In genomic region chr5:179607449-179607931, GRCh38 we compare ENCODE assay signal across 9 cellular contexts. TPM values are rescaled to one million over a fixed set of nuclear protein-coding genes. Genes with fewer than 3 reads are reported as not detected.
DNase-seq lines count a peak whose midpoint lies in the region; ATAC-seq, FAIRE-seq and TF ChIP-seq lines count a peak whose summit lies in the region.
"Had no signal": no experiment of that assay in that cellular context is flagged by ENCODE, and none has a peak within 500 bp of the region (broad histone marks: within the 10 kb centered on the region; RNA-seq: fewer than 3 reads in every experiment).

No MANE protein-coding gene starts in this region.

- H3K27me3 Mint-ChIP-seq in astrocyte (ENCODE audit: low read depth, unreplicated experiment): no peaks in the 10 kb centered on the region

- H3K4me1 Mint-ChIP-seq in astrocyte (ENCODE audit: low read depth, unreplicated experiment): peaks cover 6% of the 10 kb centered on the region

- H3K4me2 ChIP-seq in astrocyte (ENCODE audit: low read length): no peak overlapping the region
- H3K4me2 ChIP-seq in HepG2 (ENCODE audit: low read depth, low read length): no peak overlapping the region

- CTCF ChIA-PET in HepG2 (lab: Yijun Ruan, JAX; ENCODE audit: low intra/inter-chr PET ratio, low total read pairs): no interaction called here

- intact Hi-C loops in HepG2 (cut with micrococcal nuclease; ENCODE audit: unreplicated experiment) (no loop called here), upper lobe of right lung (cut with DNase I) (no loop called here)

- H3K9me3 ChIP-seq in astrocyte (ENCODE audit: insufficient read depth, low read depth, low read length) (no peaks in the 10 kb centered on the region), HepG2 (ENCODE audit: low read length) (no peaks in the 10 kb centered on the region), upper lobe of right lung (no peaks in the 10 kb centered on the region)

- no TSS peak for BruUV-seq in HepG2 (replicated peaks; lab: Mats Ljungman, UMichigan)

- H4K20me1 ChIP-seq in astrocyte (ENCODE audit: insufficient read depth, low read length) (peaks cover 79% of the 10 kb centered on the region), HepG2 (ENCODE audit: insufficient read depth, low read length) (peaks cover 16% of the 10 kb centered on the region)

- H3K9ac ChIP-seq in astrocyte (ENCODE audit: low read length) (no peak overlapping the region), HepG2 (ENCODE audit: insufficient read depth, low read depth, low read length) (no peak overlapping the region)

- H3K27me3 ChIP-seq in astrocyte (ENCODE audit: insufficient read depth, low read length) (no peaks in the 10 kb centered on the region), HepG2 (ENCODE audit: control insufficient read depth in 1 of 2, insufficient read depth in 2 of 2, low read length in 2 of 2) (no peaks in the 10 kb centered on the region), upper lobe of right lung (no peaks in the 10 kb centered on the region)

- no peaks in the 10 kb centered on the region for H3K9me3 Mint-ChIP-seq in activated naive CD4-positive, alpha-beta T cell treated with anti-CD3 and anti-CD28 coated beads, Interleukin-2, amount 50 U/mL, for 72 hours
- H3K9me3 Mint-ChIP-seq in astrocyte (ENCODE audit: unreplicated experiment): peaks cover 2% of the 10 kb centered on the region

- H3K4me1 ChIP-seq in astrocyte (ENCODE audit: insufficient read depth, low read length) (no peaks in the 10 kb centered on the region), HepG2 (ENCODE audit: insufficient read depth, low read length) (peaks cover 12% of the 10 kb centered on the region), upper lobe of right lung (no peaks in the 10 kb centered on the region)

- peaks cover 40% of the 10 kb centered on the region for H3K36me3 ChIP-seq in astrocyte (ENCODE audit: insufficient read depth, low read length)
- peaks cover 7 to 69% of the 10 kb centered on the region in 2 experiments for H3K36me3 ChIP-seq in HepG2 (replicated peaks in 1 of 2; ENCODE audit: control insufficient read depth in 1 of 2, insufficient read depth in 2 of 2, low read length in 2 of 2)
- peaks cover 88% of the 10 kb centered on the region for H3K36me3 ChIP-seq in upper lobe of right lung

- DNase-seq in activated naive CD4-positive, alpha-beta T cell treated with anti-CD3 and anti-CD28 coated beads, Interleukin-2, amount 50 U/mL, for 72 hours (ENCODE audit: low spot score in 2 of 2): no peak
- DNase-seq in activated naive CD4-positive, alpha-beta T cell treated with anti-CD3 and anti-CD28 coated beads, Interleukin-2, amount 50 U/mL, for 16 hours: no peak
- DNase-seq in astrocyte (ENCODE audit: low read depth) (no peak), HepG2 (ENCODE audit: low spot score) (no peak), upper lobe of right lung (peak; percentile 64), NCI-H2081 (lab: John Stamatoyannopoulos, UW) (no peak), GDM1 (lab: John Stamatoyannopoulos, UW) (no peak)
- DNase-seq: NCI-H345 had no signal

- H3K79me2 ChIP-seq in astrocyte (ENCODE audit: insufficient read depth, low read length) (peaks cover 11% of the 10 kb centered on the region), HepG2 (ENCODE audit: insufficient read depth, low read length) (no peaks in the 10 kb centered on the region)

- FAIRE-seq in astrocyte (lab: Jason Lieb, UNC): no peak
- FAIRE-seq in HepG2 (lab: Jason Lieb, UNC): no peak

- peak overlapping the region; percentile 24 to 88 for H3K27ac Mint-ChIP-seq in activated naive CD4-positive, alpha-beta T cell treated with anti-CD3 and anti-CD28 coated beads, Interleukin-2, amount 50 U/mL, for 72 hours
- H3K27ac Mint-ChIP-seq in astrocyte (ENCODE audit: unreplicated experiment): peak overlapping the region; percentile 26

- no peaks in the 10 kb centered on the region for H3K36me3 Mint-ChIP-seq in activated naive CD4-positive, alpha-beta T cell treated with anti-CD3 and anti-CD28 coated beads, Interleukin-2, amount 50 U/mL, for 72 hours
- peaks cover 20% of the 10 kb centered on the region for H3K36me3 Mint-ChIP-seq in astrocyte (ENCODE audit: low read depth, unreplicated experiment)

- H3K4me3 Mint-ChIP-seq in astrocyte (ENCODE audit: unreplicated experiment): no peak overlapping the region

- TF ChIP-seq RAD21 in HepG2 (CRISPR knock-in tag; IDR thresholded peaks at IDR 0.05): no peak; the same call in 1 of the 2 replicates

- 82% methylated on average over 5 of the region's 10 CpGs for WGBS in HepG2 (ENCODE audit: low lambda C conversion rate)

- in situ Hi-C loops in HepG2 (cut with HindIII; ENCODE audit: extremely low pct_ligation_motif_present, low pct_unique_long_range_greater_than_20kb): no loop called here

- H2AFZ ChIP-seq in astrocyte (ENCODE audit: low read depth, low read length): no peak overlapping the region
- H2AFZ ChIP-seq in HepG2 (ENCODE audit: low read length): no peak overlapping the region

- H3K4me3 ChIP-seq in astrocyte (ENCODE audit: insufficient read depth, low read depth, low read length) (no peak overlapping the region), HepG2 (replicated peaks in 1 of 3; ENCODE audit: insufficient read depth in 1 of 3, low read depth in 2 of 3, low read length in 3 of 3) (no peak overlapping the region), upper lobe of right lung (no peak overlapping the region)

- POLR2A ChIA-PET in HepG2 (lab: Yijun Ruan, JAX): interaction anchor here (0.8 to 4.6 kb wide), 3 partner anchors 9 to 16 kb away, joined by 3 to 29 read pairs (median 19); partner anchors contain the start of gene HNRNPH1

- ATAC-seq in activated naive CD4-positive, alpha-beta T cell treated with anti-CD3 and anti-CD28 coated beads, Interleukin-2, amount 50 U/mL, for 72 hours: peak in 1 of 2 donors; percentile 9
- ATAC-seq in HepG2 (peak; percentile 5), upper lobe of right lung (no peak), GM21360 (IDR thresholded peaks at IDR 0.05; ENCODE audit: unreplicated experiment) (no peak)

- no peak; a peak in 2 of 4 replicates for TF ChIP-seq POLR2A in HepG2 (IDR thresholded peaks at IDR 0.05; ENCODE audit: insufficient read depth in 1 of 2, low read depth in 2 of 2, low read length in 2 of 2)

- H3K27ac ChIP-seq in astrocyte (ENCODE audit: low read depth, low read length) (no peak overlapping the region), HepG2 (ENCODE audit: extremely low read length, insufficient read depth, low read length) (no peak overlapping the region), upper lobe of right lung (no peak overlapping the region)

- no peak for TF ChIP-seq CTCF in astrocyte (IDR thresholded peaks at IDR 0.05; ENCODE audit: insufficient read depth, low read depth, low read length)
- TF ChIP-seq CTCF in HepG2 (CRISPR knock-in tag; IDR thresholded peaks at IDR 0.05): no peak
- no peak for TF ChIP-seq CTCF in upper lobe of right lung (IDR thresholded peaks at IDR 0.05)

- TF ChIP-seq EP300 in HepG2 (IDR thresholded peaks at IDR 0.05; ENCODE audit: low read depth in 2 of 2, low read length in 2 of 2): no peak
- TF ChIP-seq EP300 in HepG2 (CRISPR knock-in tag; IDR thresholded peaks at IDR 0.05; ENCODE audit: borderline replicate concordance): no peak

RNA-seq across cellular contexts. Expression of gene HNRNPH1, which starts 16.0 kb away (rescaled TPM):
- 100 to 1,000 TPM; 925 to 947 TPM for total RNA-seq in activated naive CD4-positive, alpha-beta T cell treated with anti-CD3 and anti-CD28 coated beads, Interleukin-2, amount 50 U/mL, for 72 hours
- total RNA-seq in astrocyte (349 and 458 TPM in 2 replicates), HepG2 (2016; rRNA removed; fragmentation: Illumina TruSeq; extraction: Trizol) (807 and 1,064 TPM in 2 replicates), upper lobe of right lung (470 TPM)
- total RNA-seq in HepG2 (2016; cell fraction: cytosol; rRNA removed; fragmentation: Illumina TruSeq; extraction: Trizol; ENCODE audit: low read depth): 62.0 and 74.9 TPM in 2 replicates
- total RNA-seq in HepG2 (2016; cell fraction: insoluble cytoplasmic fraction; rRNA removed; fragmentation: Illumina TruSeq; extraction: Trizol): 774 and 1,069 TPM in 2 replicates
- 140 and 164 TPM in 2 replicates for total RNA-seq in HepG2 (2016; cell fraction: membrane; rRNA removed; fragmentation: Illumina TruSeq; extraction: Trizol)
- 1,562 and 1,725 TPM in 2 replicates for total RNA-seq in HepG2 (2016; cell fraction: nucleus; rRNA removed; fragmentation: Illumina TruSeq; extraction: Trizol)
- polyA plus RNA-seq in HepG2 (2011; rRNA removed): 329 and 382 TPM in 2 replicates
- polyA plus RNA-seq in HepG2 (2011; cell fraction: cytosol; rRNA removed): 90.5 and 96.7 TPM in 2 replicates
- 1,180 and 1,349 TPM in 2 replicates for polyA plus RNA-seq in HepG2 (2011; cell fraction: nucleus; rRNA removed)
- 483 and 590 TPM in 2 replicates for polyA plus RNA-seq in HepG2 (2012)
- polyA plus RNA-seq in HepG2 (2016; cell fraction: cytosol; fragmentation: Illumina TruSeq; extraction: Trizol; ENCODE audit: low read depth): 35.6 TPM in 2 replicates
- polyA plus RNA-seq in HepG2 (2016; cell fraction: insoluble cytoplasmic fraction; fragmentation: Illumina TruSeq; extraction: Trizol; ENCODE audit: low read depth): 527 and 548 TPM in 2 replicates
- polyA plus RNA-seq in HepG2 (2016; cell fraction: membrane; fragmentation: Illumina TruSeq; extraction: Trizol; ENCODE audit: low read depth): 79.3 and 80.3 TPM in 2 replicates
- polyA plus RNA-seq in HepG2 (2016; cell fraction: nucleus; fragmentation: Illumina TruSeq; extraction: Trizol; ENCODE audit: insufficient read depth, low read depth): 2,398 and 2,412 TPM in 2 replicates
- 416 and 431 TPM in 2 replicates for polyA minus RNA-seq in HepG2 (2011; rRNA and poly(A)+ RNA removed; ENCODE audit: low replicate concordance)
- 259 and 342 TPM in 2 replicates for polyA minus RNA-seq in HepG2 (2011; cell fraction: cytosol; rRNA and poly(A)+ RNA removed)
- polyA minus RNA-seq in HepG2 (2011; cell fraction: nucleus; rRNA and poly(A)+ RNA removed): 3,243 and 3,756 TPM in 2 replicates

RNA-seq across cellular contexts. Expression of gene RUFY1, which starts 57.1 kb away (rescaled TPM):
- 10 to 100 TPM; 30.7 to 60.9 TPM for total RNA-seq in activated naive CD4-positive, alpha-beta T cell treated with anti-CD3 and anti-CD28 coated beads, Interleukin-2, amount 50 U/mL, for 72 hours
- total RNA-seq in astrocyte (26.3 and 34.1 TPM in 2 replicates), HepG2 (2016; rRNA removed; fragmentation: Illumina TruSeq; extraction: Trizol) (28.6 and 31.9 TPM in 2 replicates), upper lobe of right lung (56.7 TPM)
- total RNA-seq in HepG2 (2016; cell fraction: cytosol; rRNA removed; fragmentation: Illumina TruSeq; extraction: Trizol; ENCODE audit: low read depth): 12.6 and 13.4 TPM in 2 replicates
- total RNA-seq in HepG2 (2016; cell fraction: insoluble cytoplasmic fraction; rRNA removed; fragmentation: Illumina TruSeq; extraction: Trizol): 28.3 and 34.5 TPM in 2 replicates
- 10.7 and 10.9 TPM in 2 replicates for total RNA-seq in HepG2 (2016; cell fraction: membrane; rRNA removed; fragmentation: Illumina TruSeq; extraction: Trizol)
- total RNA-seq in HepG2 (2016; cell fraction: nucleus; rRNA removed; fragmentation: Illumina TruSeq; extraction: Trizol): 22.7 and 23.6 TPM in 2 replicates
- polyA plus RNA-seq in HepG2 (2011; rRNA removed): 19.9 and 20.8 TPM in 2 replicates
- 12.9 and 13.5 TPM in 2 replicates for polyA plus RNA-seq in HepG2 (2011; cell fraction: cytosol; rRNA removed)
- 35.0 and 35.3 TPM in 2 replicates for polyA plus RNA-seq in HepG2 (2011; cell fraction: nucleus; rRNA removed)
- polyA plus RNA-seq in HepG2 (2012): 20.2 and 23.0 TPM in 2 replicates
- polyA plus RNA-seq in HepG2 (2016; cell fraction: cytosol; fragmentation: Illumina TruSeq; extraction: Trizol; ENCODE audit: low read depth): 3.2 and 4.7 TPM in 2 replicates
- 29.3 and 30.1 TPM in 2 replicates for polyA plus RNA-seq in HepG2 (2016; cell fraction: insoluble cytoplasmic fraction; fragmentation: Illumina TruSeq; extraction: Trizol; ENCODE audit: low read depth)
- polyA plus RNA-seq in HepG2 (2016; cell fraction: membrane; fragmentation: Illumina TruSeq; extraction: Trizol; ENCODE audit: low read depth): 5.8 and 6.8 TPM in 2 replicates
- polyA plus RNA-seq in HepG2 (2016; cell fraction: nucleus; fragmentation: Illumina TruSeq; extraction: Trizol; ENCODE audit: insufficient read depth, low read depth): 41.0 and 41.7 TPM in 2 replicates
- 25.8 and 35.3 TPM in 2 replicates for polyA minus RNA-seq in HepG2 (2011; rRNA and poly(A)+ RNA removed; ENCODE audit: low replicate concordance)
- 10.6 and 11.2 TPM in 2 replicates for polyA minus RNA-seq in HepG2 (2011; cell fraction: cytosol; rRNA and poly(A)+ RNA removed)
- 20.7 and 28.1 TPM in 2 replicates for polyA minus RNA-seq in HepG2 (2011; cell fraction: nucleus; rRNA and poly(A)+ RNA removed)
